ENCODE assay signal across 1 cellular context in genomic region chr11:62804310-62805043, GRCh38.
TF ChIP-seq lines count a peak whose summit lies in the region.

No MANE protein-coding gene starts in this region.

TF ChIP-seq in SK-N-SH, 30 proteins besides CTCF, POLR2A, EP300 and RAD21:
- TF ChIP-seq TCF12 (IDR thresholded peaks at IDR 0.05) (no peak), POLR2AphosphoS5 (IDR thresholded peaks at IDR 0.05; ENCODE audit: low read depth, low read length) (no peak), REST (IDR thresholded peaks at IDR 0.05; ENCODE audit: low read depth, low read length) (no peak), MXI1 (IDR thresholded peaks at IDR 0.05; ENCODE audit: low read depth, low read length) (no peak), RXRA (IDR thresholded peaks at IDR 0.05; ENCODE audit: borderline replicate concordance, low read depth) (no peak), ZBTB33 (IDR thresholded peaks at IDR 0.05; ENCODE audit: borderline replicate concordance, low read depth) (no peak), RCOR1 (IDR thresholded peaks at IDR 0.05; ENCODE audit: low read length) (no peak), PBX3 (IDR thresholded peaks at IDR 0.05) (no peak), FOXM1 (IDR thresholded peaks at IDR 0.05; ENCODE audit: low read depth) (no peak), GABPA (IDR thresholded peaks at IDR 0.05; ENCODE audit: low read depth) (no peak), MEF2A (IDR thresholded peaks at IDR 0.05; ENCODE audit: borderline replicate concordance, low read depth) (no peak), JUND (IDR thresholded peaks at IDR 0.05) (no peak)
TF ChIP-seq in SK-N-SH: peak in this region for 0.
